In genomic region chr6:29757282-29757681, GRCh38 we compare ENCODE assay signal across 1 cellular context.
TF ChIP-seq lines count a peak whose summit lies in the region.

No MANE protein-coding gene starts in this region.

TF ChIP-seq in H1, 55 proteins besides CTCF, POLR2A, EP300 and RAD21:
- TF ChIP-seq KDM4A (IDR thresholded peaks at IDR 0.05; ENCODE audit: low read depth, low read length, severe bottlenecking) (no peak), CHD1 (IDR thresholded peaks at IDR 0.05; ENCODE audit: low read depth, low read length) (no peak), SRF (IDR thresholded peaks at IDR 0.05; ENCODE audit: low read depth, low read length) (no peak), ATF3 (IDR thresholded peaks at IDR 0.05; ENCODE audit: insufficient read depth, low read depth, low read length) (no peak), KDM5A (IDR thresholded peaks at IDR 0.05; ENCODE audit: low read length) (no peak), BCL11A (IDR thresholded peaks at IDR 0.05; ENCODE audit: low read depth in 2 of 2, low read length in 2 of 2) (no peak)
